39 cellular contexts compared by ENCODE assay signal in genomic region chr22:47617186-47617585, GRCh38.
"Had no signal": no experiment of that assay in that cellular context is flagged by ENCODE, and none has a peak within 500 bp of the region (broad histone marks: within the 10 kb centered on the region; RNA-seq: fewer than 3 reads in every experiment).

No MANE protein-coding gene starts in this region.

- H3K9me3 ChIP-seq: adrenal gland, ascending aorta, body of pancreas, breast epithelium, colonic mucosa had no signal

- H3K4me3 ChIP-seq: adrenal gland, ascending aorta, body of pancreas, breast epithelium, cardiac muscle cell, colonic mucosa had no signal

- H3K4me3 Mint-ChIP-seq: activated naive CD4-positive, alpha-beta T cell treated with anti-CD3 and anti-CD28 coated beads for 36 hours; activated naive CD4-positive, alpha-beta T cell treated with anti-CD3 and anti-CD28 coated beads, Interleukin-2, amount 10 ng/mL, durations not matched to agents 7 days and 5 days; activated naive CD8-positive, alpha-beta T cell; activated naive CD8-positive, alpha-beta T cell treated with anti-CD3 and anti-CD28 coated beads for 36 hours; activated naive CD8-positive, alpha-beta T cell treated with anti-CD3 and anti-CD28 coated beads, Interleukin-2, amount 10 ng/mL, durations not matched to agents 7 days and 5 days; activated naive CD8-positive, alpha-beta T cell treated with anti-CD3 and anti-CD28 coated beads, Interleukin-2, amount 50 U/mL, for 24 hours; activated T-cell treated with anti-CD3 and anti-CD28 coated beads, Interleukin-2, amount 50 U/mL, for 24 hours; activated T-cell treated with anti-CD3 and anti-CD28 coated beads, Interleukin-2, amount 50 U/mL, for 4 hours; activated T-cell treated with anti-CD3 and anti-CD28 coated beads, Interleukin-2, amount 50 U/mL, for 72 hours; activated T-helper 1 cell treated with anti-CD3 and anti-CD28 coated beads, Interleukin-12 subunit alpha, Interleukin-12 subunit beta, Interleukin-2, Interleukin-4 antibody, amounts not matched to agents 30 ng/mL and 10 ng/mL and 1 ng/mL, durations not matched to agents 14 hours and 24 hours and 36 hours; activated T-helper 17 cell treated with anti-CD3 and anti-CD28 coated beads, Interleukin-2, amount 50 U/mL, for 72 hours; brain; central memory CD8-positive, alpha-beta T cell had no signal

- H3K4me1 ChIP-seq: adrenal gland, ascending aorta, body of pancreas, breast epithelium, colonic mucosa had no signal

- DNase-seq: activated effector memory CD4-positive, alpha-beta T cell treated with anti-CD3 and anti-CD28 coated beads, Interleukin-2, amount 50 U/mL, for 16 hours; activated effector memory CD4-positive, alpha-beta T cell treated with Interleukin-2 at 50 U/mL for 16 hours; activated gamma-delta T cell; activated gamma-delta T cell treated with Interleukin-2 at 50 U/mL for 16 hours; activated naive CD4-positive, alpha-beta T cell; activated naive CD4-positive, alpha-beta T cell treated with anti-CD3 and anti-CD28 coated beads for 36 hours; activated naive CD4-positive, alpha-beta T cell treated with anti-CD3 and anti-CD28 coated beads, Interleukin-2, amount 10 ng/mL, durations not matched to agents 7 days and 5 days; activated naive CD4-positive, alpha-beta T cell treated with anti-CD3 and anti-CD28 coated beads, Interleukin-2, amount 50 U/mL, for 16 hours; activated naive CD8-positive, alpha-beta T cell treated with anti-CD3 and anti-CD28 coated beads for 36 hours; activated naive CD8-positive, alpha-beta T cell treated with anti-CD3 and anti-CD28 coated beads, Interleukin-2, amount 10 ng/mL, durations not matched to agents 7 days and 5 days; activated naive CD8-positive, alpha-beta T cell treated with anti-CD3 and anti-CD28 coated beads, Interleukin-2, amount 50 U/mL, for 24 hours; activated T-cell treated with anti-CD3 and anti-CD28 coated beads, Interleukin-2, amount 50 U/mL, for 24 hours; activated T-cell treated with anti-CD3 and anti-CD28 coated beads, Interleukin-2, amount 50 U/mL, for 4 hours; activated T-cell treated with anti-CD3 and anti-CD28 coated beads, Interleukin-2, amount 50 U/mL, for 48 hours; activated T-cell treated with anti-CD3 and anti-CD28 coated beads, Interleukin-2, amount 50 U/mL, for 72 hours; adrenal gland; amniotic stem cell; amygdala; anterior cingulate cortex; aorta; body of pancreas; brain microvascular endothelial cell; caudate nucleus; central memory CD4-positive, alpha-beta T cell; cerebellar nuclear complex; colonic mucosa had no signal

- H3K36me3 ChIP-seq: adrenal gland, ascending aorta, brain microvascular endothelial cell, breast epithelium, cardiac muscle cell, colonic mucosa had no signal

- H3K36me3 Mint-ChIP-seq: activated naive CD4-positive, alpha-beta T cell treated with anti-CD3 and anti-CD28 coated beads, Interleukin-2, amount 10 ng/mL, durations not matched to agents 7 days and 5 days; activated naive CD4-positive, alpha-beta T cell treated with anti-CD3 and anti-CD28 coated beads, Interleukin-2, amount 50 U/mL, for 72 hours; activated naive CD8-positive, alpha-beta T cell; activated naive CD8-positive, alpha-beta T cell treated with anti-CD3 and anti-CD28 coated beads for 36 hours; activated naive CD8-positive, alpha-beta T cell treated with anti-CD3 and anti-CD28 coated beads, Interleukin-2, amount 10 ng/mL, durations not matched to agents 7 days and 5 days; brain had no signal

- H3K9me3 Mint-ChIP-seq: activated naive CD4-positive, alpha-beta T cell treated with anti-CD3 and anti-CD28 coated beads for 36 hours; activated naive CD4-positive, alpha-beta T cell treated with anti-CD3 and anti-CD28 coated beads, Interleukin-2, amount 50 U/mL, for 72 hours; activated naive CD8-positive, alpha-beta T cell treated with anti-CD3 and anti-CD28 coated beads for 36 hours; activated naive CD8-positive, alpha-beta T cell treated with anti-CD3 and anti-CD28 coated beads, Interleukin-2, amount 50 U/mL, for 24 hours; activated T-cell treated with anti-CD3 and anti-CD28 coated beads, Interleukin-2, amount 50 U/mL, for 24 hours; activated T-cell treated with anti-CD3 and anti-CD28 coated beads, Interleukin-2, amount 50 U/mL, for 4 hours; activated T-cell treated with anti-CD3 and anti-CD28 coated beads, Interleukin-2, amount 50 U/mL, for 72 hours; activated T-helper 1 cell treated with anti-CD3 and anti-CD28 coated beads, Interleukin-12 subunit alpha, Interleukin-12 subunit beta, Interleukin-2, Interleukin-4 antibody, amounts not matched to agents 30 ng/mL and 10 ng/mL and 1 ng/mL, durations not matched to agents 14 hours and 24 hours and 36 hours; activated T-helper 17 cell treated with anti-CD3 and anti-CD28 coated beads, Interleukin-2, amount 50 U/mL, for 72 hours; activated T-helper 2 cell treated with anti-CD3 and anti-CD28 coated beads, Interferon-gamma antibody, Interleukin-2, Interleukin-4, amounts not matched to agents 10 μg/mL and 5 μg/mL and 100 μg/mL, durations not matched to agents 14 hours and 24 hours and 36 hours; central memory CD8-positive, alpha-beta T cell had no signal

- ATAC-seq: activated naive CD4-positive, alpha-beta T cell treated with anti-CD3 and anti-CD28 coated beads, Interleukin-2, amount 50 U/mL, for 72 hours; activated naive CD8-positive, alpha-beta T cell treated with anti-CD3 and anti-CD28 coated beads, Interleukin-2, amount 50 U/mL, for 24 hours; activated T-cell treated with anti-CD3 and anti-CD28 coated beads, Interleukin-2, amount 50 U/mL, for 4 hours; activated T-cell treated with anti-CD3 and anti-CD28 coated beads, Interleukin-2, amount 50 U/mL, for 72 hours; activated T-helper 17 cell treated with anti-CD3 and anti-CD28 coated beads, Interleukin-2, amount 50 U/mL, for 72 hours; body of pancreas had no signal

- H3K27me3 ChIP-seq: adrenal gland, ascending aorta, body of pancreas, brain microvascular endothelial cell, cardiac muscle cell, colonic mucosa had no signal

- FAIRE-seq: astrocyte, bronchial epithelial cell, colon had no signal

- H3K4me1 Mint-ChIP-seq: activated naive CD4-positive, alpha-beta T cell treated with anti-CD3 and anti-CD28 coated beads, Interleukin-2, amount 10 ng/mL, durations not matched to agents 7 days and 5 days; activated naive CD8-positive, alpha-beta T cell treated with anti-CD3 and anti-CD28 coated beads for 36 hours; activated naive CD8-positive, alpha-beta T cell treated with anti-CD3 and anti-CD28 coated beads, Interleukin-2, amount 10 ng/mL, durations not matched to agents 7 days and 5 days; activated naive CD8-positive, alpha-beta T cell treated with anti-CD3 and anti-CD28 coated beads, Interleukin-2, amount 50 U/mL, for 24 hours; activated T-helper 17 cell treated with anti-CD3 and anti-CD28 coated beads, Interleukin-2, amount 50 U/mL, for 72 hours; brain; central memory CD8-positive, alpha-beta T cell had no signal

- H3K27ac ChIP-seq: adrenal gland, ascending aorta, body of pancreas, brain microvascular endothelial cell, breast epithelium, cardiac muscle cell, colonic mucosa had no signal

- H3K27ac Mint-ChIP-seq: activated naive CD4-positive, alpha-beta T cell treated with anti-CD3 and anti-CD28 coated beads for 36 hours; activated naive CD4-positive, alpha-beta T cell treated with anti-CD3 and anti-CD28 coated beads, Interleukin-2, amount 10 ng/mL, durations not matched to agents 7 days and 5 days; activated naive CD4-positive, alpha-beta T cell treated with anti-CD3 and anti-CD28 coated beads, Interleukin-2, amount 50 U/mL, for 72 hours; activated naive CD8-positive, alpha-beta T cell; activated naive CD8-positive, alpha-beta T cell treated with anti-CD3 and anti-CD28 coated beads for 36 hours; activated naive CD8-positive, alpha-beta T cell treated with anti-CD3 and anti-CD28 coated beads, Interleukin-2, amount 10 ng/mL, durations not matched to agents 7 days and 5 days; activated naive CD8-positive, alpha-beta T cell treated with anti-CD3 and anti-CD28 coated beads, Interleukin-2, amount 50 U/mL, for 24 hours; activated T-cell treated with anti-CD3 and anti-CD28 coated beads, Interleukin-2, amount 50 U/mL, for 24 hours; activated T-cell treated with anti-CD3 and anti-CD28 coated beads, Interleukin-2, amount 50 U/mL, for 72 hours; activated T-helper 1 cell treated with anti-CD3 and anti-CD28 coated beads, Interleukin-12 subunit alpha, Interleukin-12 subunit beta, Interleukin-2, Interleukin-4 antibody, amounts not matched to agents 30 ng/mL and 10 ng/mL and 1 ng/mL, durations not matched to agents 14 hours and 24 hours and 36 hours; activated T-helper 17 cell treated with anti-CD3 and anti-CD28 coated beads, Interleukin-2, amount 50 U/mL, for 72 hours; activated T-helper 2 cell treated with anti-CD3 and anti-CD28 coated beads, Interferon-gamma antibody, Interleukin-2, Interleukin-4, amounts not matched to agents 10 μg/mL and 5 μg/mL and 100 μg/mL, durations not matched to agents 14 hours and 24 hours and 36 hours; brain had no signal
